8 cellular contexts compared by ENCODE assay signal in genomic region chr19:15432018-15432494, GRCh38. TPM values are rescaled to one million over a fixed set of nuclear protein-coding genes. Genes with fewer than 3 reads are reported as not detected.
DNase-seq lines count a peak whose midpoint lies in the region; ATAC-seq and TF ChIP-seq lines count a peak whose summit lies in the region.

No MANE protein-coding gene starts in this region.

- no peaks in the 10 kb centered on the region for H3K27me3 ChIP-seq in AG04450 (ENCODE audit: control insufficient read depth, insufficient read depth, low read length)

- no peaks in the 10 kb centered on the region; the same call in 1 of the 2 replicates for H3K27me3 Mint-ChIP-seq in WTC11 (ENCODE audit: low read depth)

- DNase-seq in AG04450 (ENCODE audit: low read depth, low spot score) (no peak), GM20000 (ENCODE audit: low spot score) (peak; percentile 67), WTC11 (ENCODE audit: low spot score) (no peak), fibroblast of pulmonary artery (ENCODE audit: low read depth) (no peak), retina (peak; percentile 28), pons (ENCODE audit: low spot score) (no peak)

- H3K36me3 Mint-ChIP-seq in WTC11: peaks cover 5% of the 10 kb centered on the region

- CTCF ChIA-PET in AG04450 (lab: Charles Lee) (interaction anchor here (0.6 to 0.8 kb wide), 3 partner anchors 13 to 237 kb away, joined by 3 to 5 read pairs (median 3); partner anchors contain the start of gene AKAP8L), WTC11 (lab: Charles Lee) (interaction anchor here (1.3 to 1.9 kb wide), 3 partner anchors 13 to 123 kb away, joined by 7 to 22 read pairs (median 14); partner anchors contain the start of gene AKAP8L)

- peaks cover 5% of the 10 kb centered on the region; the same call in 1 of the 2 replicates for H3K9me3 ChIP-seq in AG04450 (ENCODE audit: control insufficient read depth, insufficient read depth, low read length)

- POLR2A ChIA-PET in AG04450 (lab: Yijun Ruan, JAX): interaction anchor here (1.6 to 2.4 kb wide), 3 partner anchors 13 to 53 kb away, joined by 8 to 15 read pairs (median 8); partner anchors contain the start of genes AKAP8 and AKAP8L
- POLR2A ChIA-PET in WTC11 (lab: Charles Lee): interaction anchor here (1.0 to 2.4 kb wide), 3 partner anchors 13 to 124 kb away, joined by 3 to 22 read pairs (median 9); partner anchors contain the start of gene AKAP8L

- no peaks in the 10 kb centered on the region for H3K9me3 Mint-ChIP-seq in WTC11

- H3K4me3 ChIP-seq in AG04450 (ENCODE audit: low read depth, low read length) (peak overlapping the region; percentile 82), fibroblast of pulmonary artery (replicated peaks; ENCODE audit: low read depth, low read length) (peak overlapping the region; percentile 89)

- H3K27ac ChIP-seq in AG04450 (ENCODE audit: low read depth, low read length): peak overlapping the region; percentile 11

- ATAC-seq in WTC11 (no peak; the same call in 1 of the 2 replicates), HG02840 (IDR thresholded peaks at IDR 0.05; ENCODE audit: low FRiP score, unreplicated experiment) (no peak), GM18873 (IDR thresholded peaks at IDR 0.05; ENCODE audit: low FRiP score, unreplicated experiment) (no peak)

- peak overlapping the region; percentile 50 for H3K27ac Mint-ChIP-seq in WTC11

- peaks cover 19% of the 10 kb centered on the region for H3K4me1 Mint-ChIP-seq in WTC11

- no peak for TF ChIP-seq CTCF in AG04450 (IDR thresholded peaks at IDR 0.05; ENCODE audit: low read depth, low read length)
- no peak for TF ChIP-seq CTCF in GM20000 (IDR thresholded peaks at IDR 0.05; ENCODE audit: extremely low read depth, missing control alignments)
- no peak for TF ChIP-seq CTCF in WTC11 (IDR thresholded peaks at IDR 0.05)
- no peak for TF ChIP-seq CTCF in fibroblast of pulmonary artery (IDR thresholded peaks at IDR 0.05; ENCODE audit: low read length, missing control alignments)

- peak overlapping the region; percentile 93 for H3K4me3 Mint-ChIP-seq in WTC11

TF ChIP-seq in WTC11, 78 proteins besides CTCF, POLR2A, EP300 and RAD21 (continues in another document):
- no peak for TF ChIP-seq GTF2I (CRISPR knock-in tag; conservative IDR thresholded peaks at IDR 0.05)
- no peak for TF ChIP-seq NFATC4 (CRISPR knock-in tag; IDR thresholded peaks at IDR 0.05)
- no peak for TF ChIP-seq USF2 (CRISPR knock-in tag; IDR thresholded peaks at IDR 0.05)
- TF ChIP-seq KAT7 (CRISPR knock-in tag; IDR thresholded peaks at IDR 0.05; ENCODE audit: borderline replicate concordance): no peak; the same call in 1 of the 2 replicates
- TF ChIP-seq ARID4B (CRISPR knock-in tag; IDR thresholded peaks at IDR 0.05; ENCODE audit: borderline replicate concordance): no peak
- no peak for TF ChIP-seq OVOL2 (CRISPR knock-in tag; IDR thresholded peaks at IDR 0.05; ENCODE audit: borderline replicate concordance)
- no peak for TF ChIP-seq ZNF532 (CRISPR knock-in tag; IDR thresholded peaks at IDR 0.05; ENCODE audit: borderline replicate concordance)
- TF ChIP-seq ZNF138 (CRISPR knock-in tag; conservative IDR thresholded peaks at IDR 0.05): no peak
- no peak for TF ChIP-seq ATF2 (CRISPR knock-in tag; IDR thresholded peaks at IDR 0.05; ENCODE audit: borderline replicate concordance, low read depth)
- TF ChIP-seq TCF7 (CRISPR knock-in tag; IDR thresholded peaks at IDR 0.05; ENCODE audit: low read depth): no peak

RNA-seq across cellular contexts. Expression of gene AKAP8L, which starts 13.3 kb away (rescaled TPM):
- polyA plus RNA-seq in AG04450 (2011; rRNA removed): 30.4 and 36.6 TPM in 2 replicates
- 51.9 and 52.1 TPM in 2 replicates for polyA minus RNA-seq in AG04450 (2011; rRNA and poly(A)+ RNA removed)
- total RNA-seq in WTC11 (2021): 184 to 231 TPM (median 184 TPM) in 3 replicates

RNA-seq across cellular contexts. Expression of gene WIZ, which starts 17.7 kb away (rescaled TPM):
- polyA plus RNA-seq in AG04450 (2011; rRNA removed): 5.8 and 9.1 TPM in 2 replicates
- 3.4 and 3.9 TPM in 2 replicates for polyA minus RNA-seq in AG04450 (2011; rRNA and poly(A)+ RNA removed)
- total RNA-seq in WTC11 (2021): 37.6 to 43.9 TPM (median 40.6 TPM) in 3 replicates

RNA-seq across cellular contexts. Expression of gene RASAL3, which starts 32.3 kb away (rescaled TPM):
- polyA plus RNA-seq in AG04450 (2011; rRNA removed): 0.04 and 0.21 TPM in 2 replicates
- not detected in 2 replicates for polyA minus RNA-seq in AG04450 (2011; rRNA and poly(A)+ RNA removed)
- 1.2 to 2.3 TPM (median 1.6 TPM) in 3 replicates for total RNA-seq in WTC11 (2021)

RNA-seq across cellular contexts. Expression of gene PGLYRP2, which starts 47.2 kb away (rescaled TPM):
- polyA plus RNA-seq in AG04450 (2011; rRNA removed): not detected in 2 replicates
- not detected in 2 replicates for polyA minus RNA-seq in AG04450 (2011; rRNA and poly(A)+ RNA removed)
- total RNA-seq in WTC11 (2021): not detected in 3 replicates

RNA-seq across cellular contexts. Expression of gene AKAP8, which starts 52.5 kb away (rescaled TPM):
- polyA plus RNA-seq in AG04450 (2011; rRNA removed): 11.7 and 12.4 TPM in 2 replicates
- 7.6 and 9.5 TPM in 2 replicates for polyA minus RNA-seq in AG04450 (2011; rRNA and poly(A)+ RNA removed)
- total RNA-seq in WTC11 (2021): 49.1 to 65.9 TPM (median 51.3 TPM) in 3 replicates

Comparison
In these comparisons a context has a peak if more than half of its experiments do, and no peak if none do; other contexts are left out.
1. DNase-seq: peak in GM20000 (single experiment) and retina (single experiment); none in AG04450 (single experiment), WTC11 (single experiment), fibroblast of pulmonary artery (single experiment) and pons (single experiment).